21 cellular contexts compared by ENCODE assay signal in genomic region chr21:46051821-46052675, GRCh38. TPM values are rescaled to one million over a fixed set of nuclear protein-coding genes. Genes with fewer than 3 reads are reported as not detected.
DNase-seq lines count a peak whose midpoint lies in the region; ATAC-seq, FAIRE-seq and TF ChIP-seq lines count a peak whose summit lies in the region.
"Had no signal": no experiment of that assay in that cellular context is flagged by ENCODE, and none has a peak within 500 bp of the region (broad histone marks: within the 10 kb centered on the region; RNA-seq: fewer than 3 reads in every experiment).

No MANE protein-coding gene starts in this region.

- 0 out of 2 replicates have a peak overlapping the region, but pooled peaks have one; percentile 49 for H2AK5ac ChIP-seq in H1 (ENCODE audit: low read depth, low read length)

- POLR2A ChIA-PET in H1 (lab: Charles Lee; ENCODE audit: partially characterized antibody) = interaction anchor here (1.0 kb wide), 1 partner anchor 79 kb away, joined by 3 read pairs; no protein-coding TSS in a partner anchor

- no peak overlapping the region for H3K14ac ChIP-seq in H1 (ENCODE audit: insufficient read length)

- no peaks in the 10 kb centered on the region for H3K27me3 Mint-ChIP-seq in nephron (ENCODE audit: low read depth)
- peaks cover 0 to 13% of the 10 kb centered on the region in 2 donors for H3K27me3 Mint-ChIP-seq in stimulated activated naive B cell treated with anti-CD40 and anti-IgM and Interleukin-4, amounts not matched to agents 10 μg/mL and 1 μg/mL and 100 μg/mL, for 72 hours

- H3K4ac ChIP-seq in H1 (replicated peaks; ENCODE audit: insufficient read length, low read depth, low read length) = no peak overlapping the region

- H3K4me1 Mint-ChIP-seq in nephron = peaks cover 33% of the 10 kb centered on the region
- peaks cover 2 to 3% of the 10 kb centered on the region in 2 donors for H3K4me1 Mint-ChIP-seq in stimulated activated naive B cell treated with anti-CD40 and anti-IgM and Interleukin-4, amounts not matched to agents 10 μg/mL and 1 μg/mL and 100 μg/mL, for 72 hours
- H3K4me1 Mint-ChIP-seq: activated T-helper 17 cell treated with anti-CD3 and anti-CD28 coated beads, Interleukin-2, amount 50 U/mL, for 72 hours had no signal

- H4K20me1 ChIP-seq in H1 (replicated peaks in 1 of 2; ENCODE audit: control insufficient read depth in 1 of 2, insufficient read depth in 2 of 2, low read length in 2 of 2) (no peaks in the 10 kb centered on the region), mammary epithelial cell (ENCODE audit: insufficient read depth, low read length) (no peaks in the 10 kb centered on the region)

- no TSS peak for BruUV-seq in mammary epithelial cell (replicated peaks; lab: Mats Ljungman, UMichigan)

- H4K8ac ChIP-seq in H1 (ENCODE audit: extremely low read depth, insufficient read depth, low read length) = no peak overlapping the region

- no peak overlapping the region for H4K5ac ChIP-seq in H1 (ENCODE audit: insufficient read length, low read depth, low read length)

- H3K9me3 Mint-ChIP-seq in nephron = peaks cover 2% of the 10 kb centered on the region
- H3K9me3 Mint-ChIP-seq in stimulated activated naive B cell treated with anti-CD40 and anti-IgM and Interleukin-4, amounts not matched to agents 10 μg/mL and 1 μg/mL and 100 μg/mL, for 72 hours = no peaks in the 10 kb centered on the region
- H3K9me3 Mint-ChIP-seq: activated T-helper 17 cell treated with anti-CD3 and anti-CD28 coated beads, Interleukin-2, amount 50 U/mL, for 72 hours had no signal

- peak overlapping the region; percentile 60 for H4K91ac ChIP-seq in H1 (replicated peaks; ENCODE audit: insufficient read length, low read length)

- H3K4me2 ChIP-seq in H1 (ENCODE audit: insufficient read depth in 1 of 2, low read depth in 2 of 2, low read length in 2 of 2) = no peak overlapping the region
- H3K4me2 ChIP-seq in mammary epithelial cell (ENCODE audit: insufficient read depth, low read depth, low read length) = no peak overlapping the region
- H3K4me2 ChIP-seq: A549; BLaER1 treated with 17β-estradiol and CSF1 and Interleukin-3, amounts not matched to agents 10 nM and 100 nM had no signal

- H3K4me1 ChIP-seq in H1 (replicated peaks in 1 of 4; ENCODE audit: control insufficient read depth in 3 of 4, insufficient read depth in 4 of 4, low read length in 3 of 4) = peaks cover 0 to 22% (median 7%) of the 10 kb centered on the region in 4 experiments; a peak in 6 of 7 replicates
- H3K4me1 ChIP-seq in mammary epithelial cell (ENCODE audit: insufficient read depth, low read length) = peaks cover 41% of the 10 kb centered on the region

- H3K79me1 ChIP-seq in H1 (ENCODE audit: low read depth, low read length) = no peaks in the 10 kb centered on the region

- no peak overlapping the region for H2BK120ac ChIP-seq in H1 (replicated peaks; ENCODE audit: low read depth, low read length)

- peak; percentile 63 for DNase-seq in cardiac septum (ENCODE audit: low spot score)
- no peak for DNase-seq in Right ventricle myocardium superior
- DNase-seq in H1 (ENCODE audit: low read depth in 1 of 2, low spot score in 2 of 2) = no peak
- DNase-seq in ureter (ENCODE audit: low spot score) = peak; percentile 41
- no peak for DNase-seq in mammary epithelial cell
- no peak for DNase-seq in stimulated activated naive B cell treated with anti-CD40 and anti-IgM and Interleukin-4, amounts not matched to agents 10 μg/mL and 1 μg/mL and 100 μg/mL, for 72 hours
- no peak for DNase-seq in AG08395 (ENCODE audit: low spot score)
- DNase-seq: adrenal gland; Calu3; foreskin melanocyte; MG63; NCI-H1436 treated with DMSO at 0.1 percent for 48 hours; nephron progenitor cell; stimulated activated CD4-positive, alpha-beta T cell treated with anti-CD3 and anti-CD28 coated beads, Interleukin-4, amount 100 ng/mL, for 4 hours; SW 1271 had no signal

- peak overlapping the region; percentile 50; the same call in 1 of the 2 replicates for H2BK12ac ChIP-seq in H1 (ENCODE audit: low read depth, low read length)

- H2BK15ac ChIP-seq in H1 (ENCODE audit: low read length) = no peak overlapping the region

- no peak for TF ChIP-seq POLR2A in H1 (IDR thresholded peaks at IDR 0.05; ENCODE audit: control extremely low read depth in 1 of 2, low read depth in 2 of 2, low read length in 2 of 2)

- no peaks in the 10 kb centered on the region for H3K79me2 ChIP-seq in H1 (ENCODE audit: control insufficient read depth in 1 of 2, insufficient read depth in 2 of 2, low read length in 2 of 2)
- no peaks in the 10 kb centered on the region for H3K79me2 ChIP-seq in mammary epithelial cell (ENCODE audit: insufficient read depth, low read length)

- H3K27ac ChIP-seq in H1 (ENCODE audit: low read depth, low read length) (no peak overlapping the region), mammary epithelial cell (ENCODE audit: insufficient read depth, low read depth, low read length) (no peak overlapping the region)
- H3K27ac ChIP-seq: A549; adrenal gland; BLaER1 treated with 17β-estradiol and CSF1 and Interleukin-3, amounts not matched to agents 10 nM and 100 nM had no signal

- H3K4me3 ChIP-seq in H1 (ENCODE audit: extremely low read depth in 1 of 4, insufficient read depth in 2 of 4, low read depth in 3 of 4, low read length in 4 of 4) (no peak overlapping the region), mammary epithelial cell (replicated peaks in 1 of 3; ENCODE audit: insufficient read depth in 1 of 3, low read depth in 2 of 3, low read length in 3 of 3) (no peak overlapping the region)
- H3K4me3 ChIP-seq: A549; adrenal gland; BLaER1 treated with 17β-estradiol and CSF1 and Interleukin-3, amounts not matched to agents 10 nM and 100 nM; breast epithelium; MG63 had no signal

- TF ChIP-seq RAD21 in H1 (IDR thresholded peaks at IDR 0.05 in 1 of 2, conservative IDR thresholded peaks at IDR 0.05 in 1 of 2; ENCODE audit: low read depth in 2 of 2, low read length in 2 of 2) = no peak

- H3K9me3 ChIP-seq in H1 (ENCODE audit: insufficient read depth in 2 of 2, low read depth in 1 of 2, low read length in 1 of 2) = peaks cover 0 to 3% of the 10 kb centered on the region in 2 experiments; a peak in 1 of 4 replicates
- H3K9me3 ChIP-seq in mammary epithelial cell (replicated peaks; ENCODE audit: insufficient read depth, low read length) = no peaks in the 10 kb centered on the region
- H3K9me3 ChIP-seq: A549; adrenal gland; BLaER1 treated with 17β-estradiol and CSF1 and Interleukin-3, amounts not matched to agents 10 nM and 100 nM; breast epithelium; MG63 had no signal

- 0 out of 2 replicates have a peak overlapping the region, but pooled peaks have one; percentile 23 for H2BK20ac ChIP-seq in H1 (ENCODE audit: low read length)

- H3K27me3 ChIP-seq in H1 (replicated peaks in 1 of 4; ENCODE audit: control insufficient read depth in 3 of 4, extremely low read depth in 1 of 4, insufficient read depth in 3 of 4, low read length in 3 of 4) (0 out of 7 replicates have a peak, but pooled peaks cover 0 to 2% (median 0%) of the 10 kb centered on the region in 4 experiments), mammary epithelial cell (ENCODE audit: insufficient read depth, low read length) (no peaks in the 10 kb centered on the region)
- H3K27me3 ChIP-seq: adrenal gland, MG63 had no signal

- TF ChIP-seq EP300 in H1 (IDR thresholded peaks at IDR 0.05; ENCODE audit: borderline replicate concordance in 1 of 2, low read depth in 2 of 2, low read length in 2 of 2) = no peak

- H3K18ac ChIP-seq in H1 (ENCODE audit: extremely low read depth, low read length) = no peak overlapping the region

- TF ChIP-seq CTCF in H1 (IDR thresholded peaks at IDR 0.05; ENCODE audit: control extremely low read depth in 1 of 3, insufficient read depth in 1 of 3, low read depth in 1 of 3, low read length in 3 of 3) (no peak), nephron (IDR thresholded peaks at IDR 0.05; ENCODE audit: unreplicated experiment in 3 of 3) (no peak), mammary epithelial cell (conservative IDR thresholded peaks at IDR 0.05 in 1 of 2, IDR thresholded peaks at IDR 0.05 in 1 of 2; ENCODE audit: extremely low read depth in 1 of 2, insufficient read depth in 1 of 2, low read depth in 1 of 2, low read length in 2 of 2) (no peak)

- intact Hi-C loops in cardiac septum (cut with DNase I) (no loop called here), Right ventricle myocardium superior (cut with DNase I) (loop anchor here (10.0 kb wide), 1 partner anchor 67 kb away; the partner anchor contains the start of gene COL6A1), mammary epithelial cell (cut with micrococcal nuclease) (no loop called here)

- H3K56ac ChIP-seq in H1 (replicated peaks; ENCODE audit: insufficient read length, low read depth, low read length) = no peak overlapping the region

- in situ Hi-C loops in mammary epithelial cell (cut with MboI; ENCODE audit: low sequenced_read_pairs in 2 of 2) = no loop called here

- ATAC-seq in Right ventricle myocardium superior (ENCODE audit: poor library complexity) = no peak
- no peak for ATAC-seq in stimulated activated naive B cell treated with anti-CD40 and anti-IgM and Interleukin-4, amounts not matched to agents 10 μg/mL and 1 μg/mL and 100 μg/mL, for 72 hours (replicated peaks)
- ATAC-seq: A549 had no signal

- dilution Hi-C loops in mammary epithelial cell (cut with HindIII; ENCODE audit: low sequenced_read_pairs) = loop anchor here (5.0 to 25.0 kb wide), 4 partner anchors 50 to 465 kb away; no protein-coding TSS in a partner anchor

- H3K36me3 Mint-ChIP-seq in nephron (ENCODE audit: low read depth) = no peaks in the 10 kb centered on the region
- H3K36me3 Mint-ChIP-seq in stimulated activated naive B cell treated with anti-CD40 and anti-IgM and Interleukin-4, amounts not matched to agents 10 μg/mL and 1 μg/mL and 100 μg/mL, for 72 hours = no peaks in the 10 kb centered on the region

- H3K23ac ChIP-seq in H1 (ENCODE audit: insufficient read length) = no peak overlapping the region

- H2AFZ ChIP-seq in H1 (ENCODE audit: low read length) = no peak overlapping the region
- no peak overlapping the region for H2AFZ ChIP-seq in mammary epithelial cell (ENCODE audit: low read depth, low read length)

- no peak overlapping the region for H3K4me3 Mint-ChIP-seq in nephron
- H3K4me3 Mint-ChIP-seq in stimulated activated naive B cell treated with anti-CD40 and anti-IgM and Interleukin-4, amounts not matched to agents 10 μg/mL and 1 μg/mL and 100 μg/mL, for 72 hours = no peak overlapping the region
- H3K4me3 Mint-ChIP-seq: activated T-helper 17 cell treated with anti-CD3 and anti-CD28 coated beads, Interleukin-2, amount 50 U/mL, for 72 hours; nephron progenitor cell had no signal

- H3K9ac ChIP-seq in H1 (replicated peaks in 1 of 4; ENCODE audit: extremely low read depth in 1 of 4, low read depth in 3 of 4, low read length in 3 of 4) (no peak overlapping the region), mammary epithelial cell (ENCODE audit: insufficient read depth, low read length) (no peak overlapping the region)
- H3K9ac ChIP-seq: BLaER1 treated with 17β-estradiol and CSF1 and Interleukin-3, amounts not matched to agents 10 nM and 100 nM had no signal

- CTCF ChIA-PET in H1 (lab: Charles Lee; ENCODE audit: partially characterized antibody) (no interaction called here), mammary epithelial cell (lab: Charles Lee; ENCODE audit: low non-redundant PET) (no interaction called here)

- H3K23me2 ChIP-seq in H1 (ENCODE audit: low read depth, low read length) = peaks cover 10% of the 10 kb centered on the region; the same call in 1 of the 2 replicates

- WGBS in H1 (ENCODE audit: extremely low coverage in 1 of 2, insufficient coverage in 1 of 2, insufficient read length in 1 of 2, insufficient replicate concordance in 2 of 2, low coverage in 1 of 2, low lambda C conversion rate in 2 of 2, missing lambda C conversion rate in 1 of 2), 2 experiments = 93% methylated on average over 33 of the region's 33 CpGs; no CpG with 5 or more reads in 1 of the 2 experiments
- 96% methylated on average over 24 of the region's 33 CpGs for WGBS in mammary epithelial cell (ENCODE audit: low coverage, missing lambda C conversion rate)

- H3K36me3 ChIP-seq in H1 (ENCODE audit: control insufficient read depth in 2 of 4, insufficient read depth in 4 of 4, low read length in 3 of 4) = no peaks in the 10 kb centered on the region
- no peaks in the 10 kb centered on the region for H3K36me3 ChIP-seq in mammary epithelial cell (ENCODE audit: insufficient read depth, low read length)
- H3K36me3 ChIP-seq: adrenal gland; BLaER1 treated with 17β-estradiol and CSF1 and Interleukin-3, amounts not matched to agents 10 nM and 100 nM; breast epithelium; MG63 had no signal

- peak overlapping the region in 2 of 3 experiments; percentile 81 to 96 for H3K27ac Mint-ChIP-seq in nephron
- no peak overlapping the region for H3K27ac Mint-ChIP-seq in stimulated activated naive B cell treated with anti-CD40 and anti-IgM and Interleukin-4, amounts not matched to agents 10 μg/mL and 1 μg/mL and 100 μg/mL, for 72 hours
- H3K27ac Mint-ChIP-seq: nephron progenitor cell had no signal

- no peak for FAIRE-seq in H1 (lab: Jason Lieb, UNC)
- FAIRE-seq: A549, endothelial cell of umbilical vein had no signal

- no peak overlapping the region for H2BK5ac ChIP-seq in H1 (ENCODE audit: low read depth, low read length)

RNA-seq across cellular contexts. Expression of gene COL6A2, which starts 45.9 kb away (rescaled TPM):
- 157 TPM for total RNA-seq in cardiac septum
- total RNA-seq in Right ventricle myocardium superior = 191 TPM
- total RNA-seq in H1 (2021; fragmentation: NEBNext Ultra II Directional; extraction: Animal tissue kit (Norgen Biotek cat#: 25700)) = 60.6 and 62.7 TPM in 2 replicates
- polyA plus RNA-seq in H1 (2011; rRNA removed) = 60.1 and 79.2 TPM in 2 replicates
- polyA plus RNA-seq in H1 (2011; cell fraction: cytosol; rRNA removed) = 60.4 TPM
- polyA plus RNA-seq in H1 (2011; cell fraction: nucleus; rRNA removed) = 219 TPM
- polyA plus RNA-seq in H1 (2012, experiment 1 of 2) = 38.8 to 78.4 TPM (median 69.6 TPM) in 4 replicates
- polyA plus RNA-seq in H1 (2012, experiment 2 of 2) = 41.6 TPM
- 99.7 TPM for polyA plus RNA-seq in H1 (2013, experiment 1 of 2)
- polyA plus RNA-seq in H1 (2013, experiment 2 of 2) = 84.9 TPM
- polyA minus RNA-seq in H1 (2011; rRNA and poly(A)+ RNA removed) = 14.9 and 16.7 TPM in 2 replicates
- 30.5 TPM for polyA minus RNA-seq in H1 (2011; cell fraction: cytosol; rRNA and poly(A)+ RNA removed)
- polyA minus RNA-seq in H1 (2011; cell fraction: nucleus; rRNA and poly(A)+ RNA removed) = 40.6 TPM
- 357 TPM for total RNA-seq in ureter
- 10 to 100 TPM in 1 of 2 donors, under 1 TPM in 1; 0.87 to 47.0 TPM for total RNA-seq in mammary epithelial cell
- polyA plus RNA-seq in mammary epithelial cell = 0.74 TPM
- not detected for polyA minus RNA-seq in mammary epithelial cell

Comparison
In these comparisons a context has a peak if more than half of its experiments do, and no peak if none do; other contexts are left out.
1. DNase-seq: peak in cardiac septum (single experiment) and ureter (single experiment); none in Right ventricle myocardium superior (single experiment), H1 (0 of 2), mammary epithelial cell (single experiment), stimulated activated naive B cell treated with anti-CD40 and anti-IgM and Interleukin-4, amounts not matched to agents 10 μg/mL and 1 μg/mL and 100 μg/mL, for 72 hours (single experiment) and AG08395 (single experiment).